8 cellular contexts compared by ENCODE assay signal in the genomic region with DNA sequence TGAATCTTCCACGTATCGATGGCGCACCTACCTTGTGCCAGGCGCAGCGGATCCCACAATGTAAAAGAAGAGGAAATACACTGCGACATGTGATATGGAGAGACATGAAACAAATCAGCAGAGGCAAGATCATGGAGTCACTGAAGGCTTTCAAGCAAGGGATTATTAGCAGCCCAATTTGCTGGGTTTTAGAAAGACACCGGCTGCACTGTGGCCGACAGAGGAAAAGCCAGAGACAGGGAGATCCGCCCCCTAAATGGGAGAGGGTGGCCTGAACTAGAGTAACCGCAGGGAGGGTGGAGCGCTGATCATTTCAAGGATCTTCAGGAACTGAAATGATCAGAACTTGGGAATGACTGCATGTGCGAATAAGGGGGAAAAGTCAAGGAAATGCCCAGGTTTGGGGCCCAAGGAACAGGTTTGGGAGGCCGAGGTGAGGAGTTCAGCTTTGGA. TPM values are rescaled to one million over a fixed set of nuclear protein-coding genes. Genes with fewer than 3 reads are reported as not detected.
DNase-seq lines count a peak whose midpoint lies in the region; ATAC-seq and TF ChIP-seq lines count a peak whose summit lies in the region.

No MANE protein-coding gene starts in this region.

- no peaks in the 10 kb centered on the region for H3K27me3 Mint-ChIP-seq in osteocyte (ENCODE audit: unreplicated experiment)

- peak; percentile 12 for DNase-seq in EL
- DNase-seq in NT2/D1 (ENCODE audit: low read depth, low spot score): no peak
- no peak for DNase-seq in osteocyte (ENCODE audit: extremely low spot score, unreplicated experiment)
- no peak for DNase-seq in superior temporal gyrus (ENCODE audit: extremely low spot score)
- no peak for DNase-seq in islet precursor cell

- no peaks in the 10 kb centered on the region for H3K27me3 ChIP-seq in NT2/D1 (ENCODE audit: insufficient read depth, insufficient read length)
- no peaks in the 10 kb centered on the region for H3K27me3 ChIP-seq in endocrine pancreas (ENCODE audit: control insufficient read depth, insufficient read depth, low read length)

- H3K4me1 Mint-ChIP-seq in osteocyte (ENCODE audit: unreplicated experiment): peaks cover 34% of the 10 kb centered on the region

- H3K4me1 ChIP-seq in NT2/D1 (ENCODE audit: insufficient read depth, insufficient read length) (peaks cover 4% of the 10 kb centered on the region), endocrine pancreas (ENCODE audit: control insufficient read depth, insufficient read depth, low read length) (no peaks in the 10 kb centered on the region)

- no peaks in the 10 kb centered on the region for H3K9me3 Mint-ChIP-seq in osteocyte (ENCODE audit: unreplicated experiment)

- H3K9me3 ChIP-seq in NT2/D1 (ENCODE audit: insufficient read depth, low read length) (peaks cover 25% of the 10 kb centered on the region), endocrine pancreas (ENCODE audit: control insufficient read depth, low read length) (no peaks in the 10 kb centered on the region)

- H3K4me3 Mint-ChIP-seq in osteocyte (ENCODE audit: unreplicated experiment): peak overlapping the region; percentile 91

- H3K36me3 ChIP-seq in NT2/D1 (ENCODE audit: insufficient read depth, insufficient read length, low read length) (peaks cover 48% of the 10 kb centered on the region), endocrine pancreas (ENCODE audit: control insufficient read depth, insufficient read depth, low read length) (peaks cover 3% of the 10 kb centered on the region)

- no peak for ATAC-seq in HG03354 (IDR thresholded peaks at IDR 0.05; ENCODE audit: poor library complexity, severe bottlenecking, unreplicated experiment)
- no peak for ATAC-seq in HG02588 (IDR thresholded peaks at IDR 0.05; ENCODE audit: unreplicated experiment)

- peak overlapping the region; percentile 91 for H3K27ac Mint-ChIP-seq in osteocyte (ENCODE audit: unreplicated experiment)

- H3K4me3 ChIP-seq in NT2/D1 (ENCODE audit: insufficient read length, low read depth): peak overlapping the region; percentile 99
- H3K4me3 ChIP-seq in endocrine pancreas (ENCODE audit: control insufficient read depth, insufficient read depth, low read length): peak overlapping the region; percentile 23

- H3K36me3 Mint-ChIP-seq in osteocyte (ENCODE audit: unreplicated experiment): peaks cover 12% of the 10 kb centered on the region

- H3K9ac ChIP-seq in NT2/D1 (ENCODE audit: insufficient read length, low read depth): peak overlapping the region; percentile 80
- peak overlapping the region; percentile 95 for H3K9ac ChIP-seq in endocrine pancreas (ENCODE audit: control insufficient read depth, insufficient read depth, low read length)

- TF ChIP-seq CTCF in osteocyte (IDR thresholded peaks at IDR 0.05): no peak

RNA-seq across cellular contexts. Expression of gene C15orf40, which starts 0.6 kb away (rescaled TPM):
- 22.2 and 24.5 TPM in 2 replicates for total RNA-seq in osteocyte

RNA-seq across cellular contexts. Expression of gene RAMAC, which starts 26.1 kb away (rescaled TPM):
- 19.7 and 23.8 TPM in 2 replicates for total RNA-seq in osteocyte

RNA-seq across cellular contexts. Expression of gene BTBD1, which starts 55.0 kb away (rescaled TPM):
- total RNA-seq in osteocyte: 53.2 and 55.5 TPM in 2 replicates

RNA-seq across cellular contexts. Expression of gene HOMER2, which starts 59.5 kb away (rescaled TPM):
- 3.2 and 6.3 TPM in 2 replicates for total RNA-seq in osteocyte
